Comparison of ENCODE assay signal across 2 cellular contexts in the genomic region with DNA sequence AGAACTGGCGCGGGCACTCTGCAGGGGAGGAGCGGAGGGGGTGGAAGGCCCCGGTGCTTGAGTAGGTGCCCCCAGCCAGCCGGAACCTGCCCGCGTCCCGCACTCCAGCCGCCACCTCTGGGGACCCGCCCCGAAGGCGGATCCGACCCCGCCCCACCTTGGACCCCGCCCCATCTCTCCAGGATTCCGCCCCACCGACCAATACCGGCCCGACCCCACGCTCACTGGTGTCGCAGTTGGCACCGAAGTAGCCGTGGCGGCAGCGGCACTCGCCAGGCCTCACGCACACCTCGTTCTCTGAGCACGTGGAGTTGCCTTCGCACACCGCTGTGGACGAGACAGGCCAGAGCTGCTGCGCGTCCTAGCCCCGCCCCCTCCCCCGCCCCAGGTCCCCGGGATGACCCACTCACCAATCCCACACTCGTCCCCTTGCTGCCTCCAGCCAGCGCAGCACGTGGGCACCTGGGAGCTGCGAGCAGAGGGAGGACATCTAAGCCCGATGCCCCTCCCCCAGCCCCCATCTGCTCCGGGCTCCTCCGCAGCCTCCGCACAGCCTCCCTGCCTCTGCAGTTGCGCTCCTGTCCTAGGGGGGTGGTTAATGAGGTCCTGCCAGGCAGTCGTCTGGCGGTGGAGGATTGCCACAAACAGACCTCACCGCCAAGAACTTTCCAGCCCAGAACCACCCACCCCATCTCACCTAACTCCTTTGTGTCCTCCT.
TF ChIP-seq lines count a peak whose summit lies in the region.

No MANE protein-coding gene starts in this region.

TF ChIP-seq in A549, 52 proteins besides CTCF, POLR2A, EP300 and RAD21 (continued from another document):
- TF ChIP-seq, protein P1, sequence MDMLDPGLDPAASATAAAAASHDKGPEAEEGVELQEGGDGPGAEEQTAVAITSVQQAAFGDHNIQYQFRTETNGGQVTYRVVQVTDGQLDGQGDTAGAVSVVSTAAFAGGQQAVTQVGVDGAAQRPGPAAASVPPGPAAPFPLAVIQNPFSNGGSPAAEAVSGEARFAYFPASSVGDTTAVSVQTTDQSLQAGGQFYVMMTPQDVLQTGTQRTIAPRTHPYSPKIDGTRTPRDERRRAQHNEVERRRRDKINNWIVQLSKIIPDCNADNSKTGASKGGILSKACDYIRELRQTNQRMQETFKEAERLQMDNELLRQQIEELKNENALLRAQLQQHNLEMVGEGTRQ (IDR thresholded peaks at IDR 0.05), result no peak
- TF ChIP-seq, protein P2, sequence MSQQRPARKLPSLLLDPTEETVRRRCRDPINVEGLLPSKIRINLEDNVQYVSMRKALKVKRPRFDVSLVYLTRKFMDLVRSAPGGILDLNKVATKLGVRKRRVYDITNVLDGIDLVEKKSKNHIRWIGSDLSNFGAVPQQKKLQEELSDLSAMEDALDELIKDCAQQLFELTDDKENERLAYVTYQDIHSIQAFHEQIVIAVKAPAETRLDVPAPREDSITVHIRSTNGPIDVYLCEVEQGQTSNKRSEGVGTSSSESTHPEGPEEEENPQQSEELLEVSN (IDR thresholded peaks at IDR 0.05; ENCODE audit: borderline replicate concordance, low read depth), result no peak
TF ChIP-seq in A549: peak in this region for 0.

TF ChIP-seq in GM23338, 12 proteins besides CTCF, POLR2A, EP300 and RAD21 (continued from another document):
- no peak for TF ChIP-seq ZNF462 (CRISPR knock-in tag; IDR thresholded peaks at IDR 0.05)
- no peak for TF ChIP-seq ZNF114 (CRISPR knock-in tag; IDR thresholded peaks at IDR 0.05)
- no peak for TF ChIP-seq POLR2AphosphoS5 (IDR thresholded peaks at IDR 0.05; ENCODE audit: low read depth)
- TF ChIP-seq EZH2phosphoT487 (IDR thresholded peaks at IDR 0.05; ENCODE audit: unreplicated experiment), result no peak
